8 cellular contexts compared by ENCODE assay signal in genomic region chr12:111686574-111687105, GRCh38.
DNase-seq lines count a peak whose midpoint lies in the region; ATAC-seq and TF ChIP-seq lines count a peak whose summit lies in the region.

No MANE protein-coding gene starts in this region.

- peaks cover 39% of the 10 kb centered on the region for H3K36me3 Mint-ChIP-seq in central memory CD8-positive, alpha-beta T cell (ENCODE audit: insufficient read depth)

- H3K9me3 Mint-ChIP-seq in central memory CD8-positive, alpha-beta T cell = no peaks in the 10 kb centered on the region

- DNase-seq in AG04449 (ENCODE audit: low read depth, low spot score) (no peak), NCI-H187 (lab: John Stamatoyannopoulos, UW) (no peak), DMS114 treated with DMSO at 0.1 percent for 48 hours (lab: John Stamatoyannopoulos, UW; ENCODE audit: unreplicated experiment) (no peak), NCI-H526 (lab: John Stamatoyannopoulos, UW) (no peak)
- no peak for DNase-seq in central memory CD8-positive, alpha-beta T cell (ENCODE audit: low spot score in 2 of 2)

- no peaks in the 10 kb centered on the region for H3K27me3 Mint-ChIP-seq in central memory CD8-positive, alpha-beta T cell

- H3K4me1 ChIP-seq in KMS-11 (ENCODE audit: low read depth, poor library complexity, severe bottlenecking) (peaks cover 26% of the 10 kb centered on the region), mucosa of rectum (ENCODE audit: control insufficient read depth in 2 of 2, insufficient read depth in 2 of 2, low read length in 2 of 2) (peaks cover 14 to 18% of the 10 kb centered on the region in 2 donors)

- H3K4me2 ChIP-seq in KMS-11 = peak overlapping the region; percentile 47

- no peaks in the 10 kb centered on the region for H3K27me3 ChIP-seq in KMS-11 (ENCODE audit: insufficient read depth, low read depth)
- no peaks in the 10 kb centered on the region for H3K27me3 ChIP-seq in mucosa of rectum (ENCODE audit: control insufficient read depth in 2 of 2, insufficient read depth in 2 of 2, low read length in 2 of 2)

- no peak for ATAC-seq in central memory CD8-positive, alpha-beta T cell (replicated peaks; ENCODE audit: extremely low read depth, poor library complexity, severe bottlenecking)
- no peak for ATAC-seq in HG03571 (IDR thresholded peaks at IDR 0.05; ENCODE audit: unreplicated experiment)

- H3K4me3 Mint-ChIP-seq in central memory CD8-positive, alpha-beta T cell = peak overlapping the region; percentile 98

- peak overlapping the region; percentile 99 for H3K4me3 ChIP-seq in AG04449 (ENCODE audit: low read depth, low read length)
- no peak overlapping the region for H3K4me3 ChIP-seq in KMS-11 (IDR thresholded peaks at IDR 0.05; ENCODE audit: insufficient read depth, low read depth, low read length)
- peak overlapping the region; percentile 100 for H3K4me3 ChIP-seq in mucosa of rectum (ENCODE audit: low read length in 2 of 2)

- H3K27ac Mint-ChIP-seq in central memory CD8-positive, alpha-beta T cell (ENCODE audit: low read depth) = peak overlapping the region; percentile 95

- H3K4me1 Mint-ChIP-seq in central memory CD8-positive, alpha-beta T cell = peaks cover 54% of the 10 kb centered on the region

- CTCF ChIA-PET in AG04449 (lab: Yijun Ruan, JAX) = interaction anchor here (1.1 to 3.0 kb wide), 2 partner anchors 19 to 126 kb away, joined by 3 to 9 read pairs; no protein-coding TSS in a partner anchor

- peaks cover 23% of the 10 kb centered on the region for H3K79me2 ChIP-seq in KMS-11 (ENCODE audit: insufficient read depth, low read depth)

- POLR2A ChIA-PET in AG04449 (lab: Yijun Ruan, JAX) = interaction anchor here (0.6 to 1.2 kb wide), 2 partner anchors 12 to 190 kb away, joined by 3 read pairs; no protein-coding TSS in a partner anchor

- H2AFZ ChIP-seq in KMS-11 (ENCODE audit: low read depth) = no peak overlapping the region; the same call in 1 of the 2 replicates

- H3K27ac ChIP-seq in KMS-11 = peak overlapping the region; percentile 55; the same call in 1 of the 2 replicates
- peak overlapping the region; percentile 94 to 97 for H3K27ac ChIP-seq in mucosa of rectum (ENCODE audit: low read depth in 2 of 2, low read length in 2 of 2)

- H3K9ac ChIP-seq in KMS-11 = peak overlapping the region; percentile 73; the same call in 1 of the 2 replicates
- H3K9ac ChIP-seq in mucosa of rectum (ENCODE audit: low read depth in 1 of 2, low read length in 2 of 2) = peak overlapping the region; percentile 86 to 92

- H3K9me3 ChIP-seq in mucosa of rectum (ENCODE audit: control insufficient read depth in 2 of 2, low read length in 2 of 2) = no peaks in the 10 kb centered on the region

- H4K20me1 ChIP-seq in KMS-11 (ENCODE audit: insufficient read depth) = no peaks in the 10 kb centered on the region

- TF ChIP-seq CTCF in AG04449 (IDR thresholded peaks at IDR 0.05; ENCODE audit: insufficient read depth, low read length, missing control alignments) (no peak), KMS-11 (conservative IDR thresholded peaks at IDR 0.05; ENCODE audit: low read depth, low read length) (no peak)

- H3K36me3 ChIP-seq in KMS-11 (ENCODE audit: insufficient read depth) (no peaks in the 10 kb centered on the region), mucosa of rectum (ENCODE audit: control insufficient read depth in 2 of 2, insufficient read depth in 2 of 2, low read length in 2 of 2) (peaks cover 12 to 14% of the 10 kb centered on the region in 2 donors)
